1 cellular context compared by ENCODE assay signal in the genomic region with DNA sequence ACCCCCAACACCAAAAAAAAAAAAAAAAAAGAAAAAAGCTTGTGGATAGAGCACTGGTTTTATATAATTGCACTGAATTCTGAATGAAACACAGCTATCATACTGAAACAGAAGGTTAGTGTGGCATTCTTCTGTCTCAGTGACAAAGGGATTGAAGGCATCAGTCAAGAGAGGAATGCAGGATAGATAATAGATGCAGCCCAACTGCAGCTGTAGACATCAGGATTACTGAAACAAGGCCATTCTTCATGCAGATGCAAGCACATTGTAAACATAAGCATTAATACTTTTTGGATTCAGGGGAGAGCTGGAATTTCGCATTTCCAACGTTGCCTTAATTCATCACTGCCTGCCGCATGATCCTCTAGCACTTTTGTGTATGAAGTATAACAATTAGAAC.
TF ChIP-seq lines count a peak whose summit lies in the region.

No MANE protein-coding gene starts in this region.

TF ChIP-seq in WTC11, 78 proteins besides CTCF, POLR2A, EP300 and RAD21 (continued from another document):
- TF ChIP-seq, protein P1, sequence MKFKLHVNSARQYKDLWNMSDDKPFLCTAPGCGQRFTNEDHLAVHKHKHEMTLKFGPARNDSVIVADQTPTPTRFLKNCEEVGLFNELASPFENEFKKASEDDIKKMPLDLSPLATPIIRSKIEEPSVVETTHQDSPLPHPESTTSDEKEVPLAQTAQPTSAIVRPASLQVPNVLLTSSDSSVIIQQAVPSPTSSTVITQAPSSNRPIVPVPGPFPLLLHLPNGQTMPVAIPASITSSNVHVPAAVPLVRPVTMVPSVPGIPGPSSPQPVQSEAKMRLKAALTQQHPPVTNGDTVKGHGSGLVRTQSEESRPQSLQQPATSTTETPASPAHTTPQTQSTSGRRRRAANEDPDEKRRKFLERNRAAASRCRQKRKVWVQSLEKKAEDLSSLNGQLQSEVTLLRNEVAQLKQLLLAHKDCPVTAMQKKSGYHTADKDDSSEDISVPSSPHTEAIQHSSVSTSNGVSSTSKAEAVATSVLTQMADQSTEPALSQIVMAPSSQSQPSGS (CRISPR knock-in tag; IDR thresholded peaks at IDR 0.05; ENCODE audit: borderline replicate concordance, low read depth), result no peak
- no peak for TF ChIP-seq ZNF396 (CRISPR knock-in tag; IDR thresholded peaks at IDR 0.05; ENCODE audit: borderline replicate concordance)
- TF ChIP-seq GRHL2 (CRISPR knock-in tag; IDR thresholded peaks at IDR 0.05; ENCODE audit: insufficient replicate concordance, severe bottlenecking), result no peak
- no peak for TF ChIP-seq ZNF219 (CRISPR knock-in tag; IDR thresholded peaks at IDR 0.05; ENCODE audit: borderline replicate concordance)
- TF ChIP-seq ATF6 (CRISPR knock-in tag; IDR thresholded peaks at IDR 0.05), result no peak
- TF ChIP-seq MAX (CRISPR knock-in tag; IDR thresholded peaks at IDR 0.05), result no peak
- TF ChIP-seq SMAD3 (CRISPR knock-in tag; IDR thresholded peaks at IDR 0.05; ENCODE audit: borderline replicate concordance), result no peak
